ENCODE assay signal across 1 cellular context in the genomic region with DNA sequence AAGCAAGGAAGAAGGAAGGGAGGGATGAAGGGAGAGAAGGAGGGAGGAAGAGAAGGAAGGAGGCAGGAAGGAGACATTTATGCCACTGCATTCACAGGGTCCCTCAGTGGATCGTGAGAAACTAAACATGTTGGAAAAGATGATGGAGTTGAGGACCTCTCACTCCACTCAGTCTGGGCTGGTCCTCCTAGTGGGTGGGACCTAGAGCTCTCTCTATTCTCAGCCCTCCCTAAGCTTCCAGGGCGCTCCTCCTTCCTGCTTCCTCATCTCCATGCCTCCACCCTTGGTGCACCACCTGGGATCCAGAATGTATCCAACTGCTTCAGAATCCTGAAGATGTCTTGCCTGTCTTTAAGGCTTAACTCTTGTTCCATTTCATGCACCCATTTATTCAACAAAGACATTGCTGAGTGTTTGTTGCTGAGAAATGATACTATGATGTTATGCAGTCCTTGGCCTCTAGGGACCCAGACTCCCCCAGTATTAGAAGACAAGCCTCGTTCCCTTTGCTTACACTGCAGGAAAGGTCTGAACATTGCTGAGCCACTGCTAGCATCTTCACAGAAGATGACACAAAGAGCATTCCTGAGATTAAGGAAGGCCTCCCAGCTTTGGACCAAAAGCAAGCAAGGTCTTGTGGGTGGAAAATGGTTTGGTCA.
TF ChIP-seq lines count a peak whose summit lies in the region.

No MANE protein-coding gene starts in this region.

TF ChIP-seq in liver, 16 proteins besides CTCF, POLR2A, EP300 and RAD21 (continued from another document):
- TF ChIP-seq, protein P1, sequence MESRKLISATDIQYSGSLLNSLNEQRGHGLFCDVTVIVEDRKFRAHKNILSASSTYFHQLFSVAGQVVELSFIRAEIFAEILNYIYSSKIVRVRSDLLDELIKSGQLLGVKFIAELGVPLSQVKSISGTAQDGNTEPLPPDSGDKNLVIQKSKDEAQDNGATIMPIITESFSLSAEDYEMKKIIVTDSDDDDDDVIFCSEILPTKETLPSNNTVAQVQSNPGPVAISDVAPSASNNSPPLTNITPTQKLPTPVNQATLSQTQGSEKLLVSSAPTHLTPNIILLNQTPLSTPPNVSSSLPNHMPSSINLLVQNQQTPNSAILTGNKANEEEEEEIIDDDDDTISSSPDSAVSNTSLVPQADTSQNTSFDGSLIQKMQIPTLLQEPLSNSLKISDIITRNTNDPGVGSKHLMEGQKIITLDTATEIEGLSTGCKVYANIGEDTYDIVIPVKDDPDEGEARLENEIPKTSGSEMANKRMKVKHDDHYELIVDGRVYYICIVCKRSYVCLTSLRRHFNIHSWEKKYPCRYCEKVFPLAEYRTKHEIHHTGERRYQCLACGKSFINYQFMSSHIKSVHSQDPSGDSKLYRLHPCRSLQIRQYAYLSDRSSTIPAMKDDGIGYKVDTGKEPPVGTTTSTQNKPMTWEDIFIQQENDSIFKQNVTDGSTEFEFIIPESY (IDR thresholded peaks at IDR 0.05) = no peak
- TF ChIP-seq JUND (IDR thresholded peaks at IDR 0.05) (no peak), TAF1 (conservative IDR thresholded peaks at IDR 0.05) (no peak), HNF4A (conservative IDR thresholded peaks at IDR 0.05) (no peak), SP1 (IDR thresholded peaks at IDR 0.05) (no peak), HNF4G (IDR thresholded peaks at IDR 0.05) (no peak), EGR1 (IDR thresholded peaks at IDR 0.05; ENCODE audit: low read depth in 2 of 2) (no peak)
